ENCODE assay signal across 1 cellular context in the genomic region with DNA sequence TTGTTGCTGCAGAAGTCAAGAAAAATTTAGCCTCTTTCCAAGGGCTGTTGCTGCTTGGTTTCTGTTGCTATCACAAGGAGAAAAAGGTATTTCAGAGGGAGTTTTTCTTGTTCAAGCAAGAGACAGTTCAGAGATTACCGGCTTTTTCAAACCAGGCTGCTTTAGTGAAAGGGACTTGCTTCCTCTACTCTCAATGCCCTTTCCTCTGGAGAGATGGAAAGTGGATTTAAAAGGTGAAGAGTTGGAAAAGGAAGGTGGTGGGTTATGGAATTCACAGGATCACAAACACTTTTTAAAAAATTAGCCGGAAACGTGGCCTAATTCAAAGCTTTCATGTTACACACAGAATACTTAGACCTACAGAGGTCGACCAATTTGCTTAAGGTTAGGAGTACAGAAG.
TF ChIP-seq lines count a peak whose summit lies in the region.

No MANE protein-coding gene starts in this region.

TF ChIP-seq in endothelial cell of umbilical vein, 7 proteins besides CTCF, POLR2A, EP300 and RAD21 (continued from another document):
- TF ChIP-seq EZH2 (IDR thresholded peaks at IDR 0.05; ENCODE audit: borderline replicate concordance, low read depth, low read length, severe bottlenecking) (no peak), FOS (IDR thresholded peaks at IDR 0.05; ENCODE audit: borderline replicate concordance, insufficient read depth, low read length) (no peak), GATA2 (IDR thresholded peaks at IDR 0.05; ENCODE audit: insufficient read depth, insufficient read length, low read depth, low read length) (no peak), JUN (IDR thresholded peaks at IDR 0.05; ENCODE audit: borderline replicate concordance, insufficient read depth, insufficient read length, low read depth) (no peak), POLR2AphosphoS5 (IDR thresholded peaks at IDR 0.05; ENCODE audit: insufficient read depth, low read depth, low read length) (no peak)
- TF ChIP-seq, protein P1, sequence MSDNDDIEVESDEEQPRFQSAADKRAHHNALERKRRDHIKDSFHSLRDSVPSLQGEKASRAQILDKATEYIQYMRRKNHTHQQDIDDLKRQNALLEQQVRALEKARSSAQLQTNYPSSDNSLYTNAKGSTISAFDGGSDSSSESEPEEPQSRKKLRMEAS (IDR thresholded peaks at IDR 0.05; ENCODE audit: insufficient read depth, insufficient read length): no peak
